31 cellular contexts compared by ENCODE assay signal in genomic region chr5:140365282-140365681, GRCh38. TPM values are rescaled to one million over a fixed set of nuclear protein-coding genes. Genes with fewer than 3 reads are reported as not detected.
"Had no signal": no experiment of that assay in that cellular context is flagged by ENCODE, and none has a peak within 500 bp of the region (broad histone marks: within the 10 kb centered on the region; RNA-seq: fewer than 3 reads in every experiment).

No MANE protein-coding gene starts in this region.

- ATAC-seq: activated CD4-positive, CD25-positive, alpha-beta regulatory T cell treated with anti-CD3 and anti-CD28 coated beads, Interleukin-2, amount 50 U/mL, for 24 hours; left ventricle myocardium superior; pancreas; sciatic nerve; stimulated activated naive CD8-positive, alpha-beta T cell treated with anti-CD3 and anti-CD28 coated beads, Interleukin-15, Interleukin-2, amounts not matched to agents 100 U/mL and 50 U/mL, for 24 hours had no signal

- H3K9me3 ChIP-seq: ascending aorta, heart left ventricle, pancreas, prostate gland, testis, transverse colon had no signal

- H3K4me3 ChIP-seq: ascending aorta, heart left ventricle, pancreas, prostate gland, skin epidermis, testis, transverse colon had no signal

- H3K27me3 ChIP-seq: ascending aorta, heart left ventricle, pancreas, testis, transverse colon had no signal

- H3K36me3 ChIP-seq: ascending aorta, heart left ventricle, pancreas, prostate gland, transverse colon, WERI-Rb-1 had no signal

- FAIRE-seq: pancreas, urothelium cell line had no signal

- H3K27ac ChIP-seq: ascending aorta, heart left ventricle, pancreas, prostate gland, skin epidermis, testis, transverse colon, WERI-Rb-1 had no signal

- H3K4me1 ChIP-seq: pancreas, prostate gland, testis had no signal

- DNase-seq: activated CD4-positive, alpha-beta memory T cell treated with anti-CD3 and anti-CD28 coated beads for 36 hours; activated CD4-positive, alpha-beta T cell treated with anti-CD3 and anti-CD28 coated beads, Interleukin-2, amount 10 ng/mL, durations not matched to agents 24 days and 14 days; activated CD8-positive, alpha-beta memory T cell treated with anti-CD3 and anti-CD28 coated beads, Interleukin-2, amount 50 U/mL, for 4 hours; activated gamma-delta T cell; activated naive CD4-positive, alpha-beta T cell treated with anti-CD3 and anti-CD28 coated beads, Interleukin-2, amount 10 ng/mL, durations not matched to agents 7 days and 5 days; activated naive CD8-positive, alpha-beta T cell treated with anti-CD3 and anti-CD28 coated beads, Interleukin-2, amount 10 ng/mL, durations not matched to agents 7 days and 5 days; activated T-cell treated with anti-CD3 and anti-CD28 coated beads, Interleukin-2, amount 50 U/mL, for 24 hours; central memory CD4-positive, alpha-beta T cell; heart left ventricle; left ventricle myocardium superior; naive B cell; nephron progenitor cell; pancreas; retina; stimulated activated CD4-positive, alpha-beta T cell treated with anti-CD3 and anti-CD28 coated beads, Interleukin-12 subunit alpha, Interleukin-12 subunit beta, amount 100 ng/mL, for 4 hours; stimulated activated CD4-positive, alpha-beta T cell treated with anti-CD3 and anti-CD28 coated beads, Interleukin-4, amount 100 ng/mL, for 1 hour; stimulated activated naive CD8-positive, alpha-beta T cell treated with anti-CD3 and anti-CD28 coated beads, Interleukin-15, Interleukin-2, amounts not matched to agents 100 U/mL and 50 U/mL, for 24 hours; testis; transverse colon; WERI-Rb-1 had no signal

RNA-seq across cellular contexts. Expression of gene SLC4A9, which starts 5.3 kb away (rescaled TPM):
- total RNA-seq: activated CD4-positive, alpha-beta T cell treated with anti-CD3 and anti-CD28 coated beads, Interleukin-2, amount 10 ng/mL, durations not matched to agents 24 days and 14 days; activated CD8-positive, alpha-beta memory T cell treated with anti-CD3 and anti-CD28 coated beads for 36 hours; ascending aorta; endothelial cell of umbilical vein; fibroblast of lung; fibroblast of villous mesenchyme; left ventricle myocardium superior; lung microvascular endothelial cell; prostate gland had no signal
- polyA plus RNA-seq: endothelial cell of umbilical vein, fibroblast of lung had no signal
